Comparison of ENCODE assay signal across 28 cellular contexts in genomic region chr11:124238512-124238911, GRCh38. TPM values are rescaled to one million over a fixed set of nuclear protein-coding genes. Genes with fewer than 3 reads are reported as not detected.
"Had no signal": no experiment of that assay in that cellular context is flagged by ENCODE, and none has a peak within 500 bp of the region (broad histone marks: within the 10 kb centered on the region; RNA-seq: fewer than 3 reads in every experiment).

No MANE protein-coding gene starts in this region.

- DNase-seq: effector CD8-positive, alpha-beta T cell; endodermal cell; foreskin fibroblast; gastrocnemius medialis; head of caudate nucleus; kidney; natural killer cell; occipital lobe; ovary; posterior cingulate gyrus; psoas muscle; right cardiac atrium; sigmoid colon; stimulated activated CD4-positive, alpha-beta T cell treated with anti-CD3 and anti-CD28 coated beads, Interleukin-2, amount 100 ng/mL, for 24 hours; stimulated activated CD4-positive, alpha-beta T cell treated with anti-CD3 and anti-CD28 coated beads, Interleukin-4, amount 100 ng/mL, for 4 hours; stimulated activated naive CD8-positive, alpha-beta T cell treated with anti-CD3 and anti-CD28 coated beads, Interleukin-15, Interleukin-2, amounts not matched to agents 100 U/mL and 50 U/mL, for 24 hours; substantia nigra; testis; tibial artery had no signal

- ATAC-seq: esophagus mucosa; gastrocnemius medialis; left lobe of liver; natural killer cell; psoas muscle; right cardiac atrium; stimulated activated memory B cell treated with anti-CD40 and anti-IgM and Interleukin-4, amounts not matched to agents 10 μg/mL and 1 μg/mL and 100 μg/mL, for 72 hours; stimulated activated naive CD8-positive, alpha-beta T cell treated with anti-CD3 and anti-CD28 coated beads, Interleukin-15, Interleukin-2, amounts not matched to agents 100 U/mL and 50 U/mL, for 24 hours had no signal

RNA-seq across cellular contexts. Expression of gene OR8G1, which starts 2.4 kb away (rescaled TPM):
- total RNA-seq: esophagus mucosa, gastrocnemius medialis, glomerular endothelial cell, hepatocyte, kidney, left lobe of liver, liver, lung, natural killer cell, occipital lobe, ovary, psoas muscle, renal cortical epithelial cell, right cardiac atrium, sigmoid colon had no signal

RNA-seq across cellular contexts. Expression of gene OR8G5, which starts 17.7 kb away (rescaled TPM):
- total RNA-seq: esophagus mucosa, gastrocnemius medialis, glomerular endothelial cell, hepatocyte, kidney, left lobe of liver, liver, mononuclear cell, natural killer cell, ovary, psoas muscle, renal cortical epithelial cell, right cardiac atrium, sigmoid colon had no signal

RNA-seq across cellular contexts. Expression of gene OR10D3, which starts 55.4 kb away (rescaled TPM):
- total RNA-seq: esophagus mucosa, gastrocnemius medialis, glomerular endothelial cell, kidney, left lobe of liver, liver, lung, mononuclear cell, natural killer cell, occipital lobe, ovary, psoas muscle, renal cortical epithelial cell, right cardiac atrium, sigmoid colon had no signal
